In genomic region chr19:12399901-12400617, GRCh38 we compare ENCODE assay signal across 8 cellular contexts. TPM values are rescaled to one million over a fixed set of nuclear protein-coding genes. Genes with fewer than 3 reads are reported as not detected.
A peak's percentile ranks its signal among the peaks of the same experiment; 100 is the strongest.
DNase-seq lines count a peak whose midpoint lies in the region; ATAC-seq lines count a peak whose summit lies in the region.
"Not testable (repeated sequence)": the region's sequence is repeated elsewhere in the genome, so short reads cannot be mapped to it uniquely, and the experiment has no call there.

No MANE protein-coding gene starts in this region.

- peak overlapping the region; percentile 88 for H3K4me3 Mint-ChIP-seq in activated naive CD8-positive, alpha-beta T cell treated with anti-CD3 and anti-CD28 coated beads, Interleukin-2, amount 50 U/mL, for 24 hours
- H3K4me3 Mint-ChIP-seq in natural killer cell treated with Interleukin-12 subunit alpha and Interleukin-12 subunit beta and Interleukin-15 and Interleukin-18, amount 100 ng/mL, for 72 hours = peak overlapping the region; percentile 87
- peak overlapping the region; percentile 90 for H3K4me3 Mint-ChIP-seq in stimulated activated naive CD8-positive, alpha-beta T cell treated with anti-CD3 and anti-CD28 coated beads, Interleukin-15, Interleukin-2, amounts not matched to agents 100 ng/mL and 50 ng/mL, for 24 hours

- H3K4me1 Mint-ChIP-seq in activated naive CD8-positive, alpha-beta T cell treated with anti-CD3 and anti-CD28 coated beads, Interleukin-2, amount 50 U/mL, for 24 hours = peaks cover 19% of the 10 kb centered on the region
- peaks cover 5 to 15% of the 10 kb centered on the region in 2 donors for H3K4me1 Mint-ChIP-seq in natural killer cell treated with Interleukin-12 subunit alpha and Interleukin-12 subunit beta and Interleukin-15 and Interleukin-18, amount 100 ng/mL, for 72 hours (ENCODE audit: low read depth in 2 of 2)
- peaks cover 20% of the 10 kb centered on the region for H3K4me1 Mint-ChIP-seq in stimulated activated naive CD8-positive, alpha-beta T cell treated with anti-CD3 and anti-CD28 coated beads, Interleukin-15, Interleukin-2, amounts not matched to agents 100 ng/mL and 50 ng/mL, for 24 hours (ENCODE audit: low read depth)

- peak overlapping the region; percentile 73 for H3K27ac Mint-ChIP-seq in activated naive CD8-positive, alpha-beta T cell treated with anti-CD3 and anti-CD28 coated beads, Interleukin-2, amount 50 U/mL, for 24 hours
- H3K27ac Mint-ChIP-seq in natural killer cell treated with Interleukin-12 subunit alpha and Interleukin-12 subunit beta and Interleukin-15 and Interleukin-18, amount 100 ng/mL, for 72 hours = peak overlapping the region in 1 of 2 donors; percentile 81
- H3K27ac Mint-ChIP-seq in stimulated activated naive CD8-positive, alpha-beta T cell treated with anti-CD3 and anti-CD28 coated beads, Interleukin-15, Interleukin-2, amounts not matched to agents 100 ng/mL and 50 ng/mL, for 24 hours = peak overlapping the region; percentile 63

- DNase-seq in DMS53 treated with DMSO at 0.1 percent for 48 hours (lab: John Stamatoyannopoulos, UW; ENCODE audit: unreplicated experiment) (peak; percentile 1), HK-2 (ENCODE audit: unreplicated experiment) (peak; percentile 35), SK-N-DZ (ENCODE audit: low spot score) (peak; percentile 63), Right ventricle myocardium inferior (ENCODE audit: missing footprints) (peak; percentile 71)
- DNase-seq in activated naive CD8-positive, alpha-beta T cell treated with anti-CD3 and anti-CD28 coated beads, Interleukin-2, amount 50 U/mL, for 24 hours = peak; percentile 52
- not testable (repeated sequence) for DNase-seq in natural killer cell treated with Interleukin-12 subunit alpha and Interleukin-12 subunit beta and Interleukin-15 and Interleukin-18, amount 100 ng/mL, for 72 hours (ENCODE audit: low spot score)

- H3K9me3 Mint-ChIP-seq in activated naive CD8-positive, alpha-beta T cell treated with anti-CD3 and anti-CD28 coated beads, Interleukin-2, amount 50 U/mL, for 24 hours = peaks cover 19% of the 10 kb centered on the region
- H3K9me3 Mint-ChIP-seq in natural killer cell treated with Interleukin-12 subunit alpha and Interleukin-12 subunit beta and Interleukin-15 and Interleukin-18, amount 100 ng/mL, for 72 hours = not testable (repeated sequence)
- H3K9me3 Mint-ChIP-seq in stimulated activated naive CD8-positive, alpha-beta T cell treated with anti-CD3 and anti-CD28 coated beads, Interleukin-15, Interleukin-2, amounts not matched to agents 100 ng/mL and 50 ng/mL, for 24 hours = peaks cover 12% of the 10 kb centered on the region

- intact Hi-C loops in Right ventricle myocardium inferior (cut with DNase I) = loop anchor here (2.0 to 5.0 kb wide), 4 partner anchors 35 to 238 kb away; partner anchors contain the start of genes ZNF136, ZNF442, ZNF563 and ZNF564

- H3K27me3 Mint-ChIP-seq in activated naive CD8-positive, alpha-beta T cell treated with anti-CD3 and anti-CD28 coated beads, Interleukin-2, amount 50 U/mL, for 24 hours; natural killer cell treated with Interleukin-12 subunit alpha and Interleukin-12 subunit beta and Interleukin-15 and Interleukin-18, amount 100 ng/mL, for 72 hours; stimulated activated naive CD8-positive, alpha-beta T cell treated with anti-CD3 and anti-CD28 coated beads, Interleukin-15, Interleukin-2, amounts not matched to agents 100 ng/mL and 50 ng/mL, for 24 hours: not testable (repeated sequence)

- peak; percentile 32 for ATAC-seq in GM21576 (IDR thresholded peaks at IDR 0.05; ENCODE audit: unreplicated experiment)
- peak; percentile 39 for ATAC-seq in activated naive CD8-positive, alpha-beta T cell treated with anti-CD3 and anti-CD28 coated beads, Interleukin-2, amount 50 U/mL, for 24 hours
- ATAC-seq in Right ventricle myocardium inferior = peak; percentile 11
- ATAC-seq in natural killer cell treated with Interleukin-12 subunit alpha and Interleukin-12 subunit beta and Interleukin-15 and Interleukin-18, amount 100 ng/mL, for 72 hours = peak; percentile 0 to 4

- peaks cover 16% of the 10 kb centered on the region for H3K36me3 Mint-ChIP-seq in activated naive CD8-positive, alpha-beta T cell treated with anti-CD3 and anti-CD28 coated beads, Interleukin-2, amount 50 U/mL, for 24 hours (ENCODE audit: low read depth)
- H3K36me3 Mint-ChIP-seq in natural killer cell treated with Interleukin-12 subunit alpha and Interleukin-12 subunit beta and Interleukin-15 and Interleukin-18, amount 100 ng/mL, for 72 hours = peaks cover 17% of the 10 kb centered on the region
- H3K36me3 Mint-ChIP-seq in stimulated activated naive CD8-positive, alpha-beta T cell treated with anti-CD3 and anti-CD28 coated beads, Interleukin-15, Interleukin-2, amounts not matched to agents 100 ng/mL and 50 ng/mL, for 24 hours (ENCODE audit: low read depth) = peaks cover 19% of the 10 kb centered on the region

RNA-seq across cellular contexts. Expression of gene ZNF799, which starts 1.0 kb away (rescaled TPM):
- polyA plus RNA-seq in SK-N-DZ (2014; cell fraction: cytosol; rRNA removed) = 4.9 and 8.5 TPM in 2 replicates
- polyA plus RNA-seq in SK-N-DZ (2014; cell fraction: nucleus; rRNA removed) = 9.8 and 10.8 TPM in 2 replicates
- 2.3 TPM for total RNA-seq in Right ventricle myocardium inferior
- total RNA-seq in natural killer cell treated with Interleukin-12 subunit alpha and Interleukin-12 subunit beta and Interleukin-15 and Interleukin-18, amount 100 ng/mL, for 72 hours = 1 to 10 TPM; 3.2 to 6.4 TPM

RNA-seq across cellular contexts. Expression of gene ZNF442, which starts 34.6 kb away (rescaled TPM):
- polyA plus RNA-seq in SK-N-DZ (2014; cell fraction: cytosol; rRNA removed) = 1.3 and 1.7 TPM in 2 replicates
- polyA plus RNA-seq in SK-N-DZ (2014; cell fraction: nucleus; rRNA removed) = 0.64 and 1.2 TPM in 2 replicates
- 2.4 TPM for total RNA-seq in Right ventricle myocardium inferior
- 1 to 10 TPM in 1 of 2 donors, under 1 TPM in 1; 0.47 to 3.2 TPM for total RNA-seq in natural killer cell treated with Interleukin-12 subunit alpha and Interleukin-12 subunit beta and Interleukin-15 and Interleukin-18, amount 100 ng/mL, for 72 hours

RNA-seq across cellular contexts. Expression of gene ZNF443, which starts 40.8 kb away (rescaled TPM):
- polyA plus RNA-seq in SK-N-DZ (2014; cell fraction: cytosol; rRNA removed) = 12.6 and 14.5 TPM in 2 replicates
- polyA plus RNA-seq in SK-N-DZ (2014; cell fraction: nucleus; rRNA removed) = 10.7 and 11.5 TPM in 2 replicates
- 1.9 TPM for total RNA-seq in Right ventricle myocardium inferior
- total RNA-seq in natural killer cell treated with Interleukin-12 subunit alpha and Interleukin-12 subunit beta and Interleukin-15 and Interleukin-18, amount 100 ng/mL, for 72 hours = 1 to 10 TPM; 2.2 to 2.5 TPM
